14 cellular contexts compared by ENCODE assay signal in genomic region chr12:55995366-55995765, GRCh38. TPM values are rescaled to one million over a fixed set of nuclear protein-coding genes. Genes with fewer than 3 reads are reported as not detected.
DNase-seq lines count a peak whose midpoint lies in the region; ATAC-seq and TF ChIP-seq lines count a peak whose summit lies in the region.
"Had no signal": no experiment of that assay in that cellular context is flagged by ENCODE, and none has a peak within 500 bp of the region (broad histone marks: within the 10 kb centered on the region; RNA-seq: fewer than 3 reads in every experiment).

No MANE protein-coding gene starts in this region.

- peaks cover 6 to 37% (median 26%) of the 10 kb centered on the region in 4 donors for H3K4me1 Mint-ChIP-seq in CD4-positive, CD25-positive, alpha-beta regulatory T cell
- H3K4me1 Mint-ChIP-seq in type B pancreatic cell (ENCODE audit: unreplicated experiment), result peaks cover 14% of the 10 kb centered on the region
- H3K4me1 Mint-ChIP-seq: GM23338 had no signal

- no peak for DNase-seq in CD4-positive, CD25-positive, alpha-beta regulatory T cell
- DNase-seq in hepatocyte (ENCODE audit: low spot score) (no peak), osteoblast (ENCODE audit: insufficient read length, low spot score, missing footprints) (peak; percentile 58), type B pancreatic cell (ENCODE audit: extremely low spot score, unreplicated experiment) (no peak)
- DNase-seq in activated CD4-positive, alpha-beta T cell treated with anti-CD3 and anti-CD28 coated beads for 48 hours, result no peak
- DNase-seq in stimulated activated naive CD4-positive, alpha-beta T cell treated with Interleukin-2 at 50 U/mL for 16 hours (lab: John Stamatoyannopoulos, UW), result no peak
- DNase-seq: NCI-H1436 treated with DMSO at 0.1 percent for 48 hours, SIG-M5 had no signal

- no peaks in the 10 kb centered on the region for H3K27me3 Mint-ChIP-seq in CD4-positive, CD25-positive, alpha-beta regulatory T cell
- H3K27me3 Mint-ChIP-seq in type B pancreatic cell, result no peaks in the 10 kb centered on the region

- no peak overlapping the region for H3K4me3 Mint-ChIP-seq in CD4-positive, CD25-positive, alpha-beta regulatory T cell
- no peak overlapping the region for H3K4me3 Mint-ChIP-seq in type B pancreatic cell

- 81% methylated on average over 8 of the region's 8 CpGs for WGBS in hepatocyte (ENCODE audit: low lambda C conversion rate, missing lambda C conversion rate)

- peaks cover 17% of the 10 kb centered on the region for H3K79me2 ChIP-seq in hepatocyte
- H3K79me2 ChIP-seq in osteoblast (ENCODE audit: insufficient read depth, low read length), result peaks cover 12% of the 10 kb centered on the region

- ATAC-seq in CD4-positive, CD25-positive, alpha-beta regulatory T cell (ENCODE audit: low read depth in 2 of 2), result no peak

- H3K36me3 Mint-ChIP-seq in CD4-positive, CD25-positive, alpha-beta regulatory T cell, result peaks cover 30% of the 10 kb centered on the region
- peaks cover 20% of the 10 kb centered on the region for H3K36me3 Mint-ChIP-seq in type B pancreatic cell

- H3K9me2 ChIP-seq in hepatocyte (replicated peaks; ENCODE audit: insufficient read depth), result no peaks in the 10 kb centered on the region

- TF ChIP-seq CTCF in 22Rv1 (IDR thresholded peaks at IDR 0.05) (no peak), hepatocyte (IDR thresholded peaks at IDR 0.05; ENCODE audit: poor library complexity) (no peak), osteoblast (IDR thresholded peaks at IDR 0.05; ENCODE audit: extremely low read depth, low read depth, low read length) (no peak), type B pancreatic cell (conservative IDR thresholded peaks at IDR 0.05) (no peak)

- H3K9me3 ChIP-seq in CD4-positive, CD25-positive, alpha-beta regulatory T cell (ENCODE audit: control insufficient read depth in 2 of 2, low read length in 2 of 2), result no peaks in the 10 kb centered on the region
- H3K9me3 ChIP-seq in hepatocyte (ENCODE audit: low read depth), result no peaks in the 10 kb centered on the region
- H3K9me3 ChIP-seq in osteoblast (ENCODE audit: low read depth, low read length), result no peaks in the 10 kb centered on the region
- H3K9me3 ChIP-seq: HAP-1 had no signal

- H3K27ac Mint-ChIP-seq in CD4-positive, CD25-positive, alpha-beta regulatory T cell, result peak overlapping the region in 1 of 3 donors; percentile 52
- no peak overlapping the region for H3K27ac Mint-ChIP-seq in type B pancreatic cell
- H3K27ac Mint-ChIP-seq: CD8-positive, alpha-beta T cell; GM23338 had no signal

- H4K20me1 ChIP-seq in hepatocyte (ENCODE audit: insufficient read depth, poor library complexity, severe bottlenecking), result no peaks in the 10 kb centered on the region
- no peaks in the 10 kb centered on the region for H4K20me1 ChIP-seq in osteoblast (ENCODE audit: insufficient read depth, low read length)

- no peak overlapping the region for H3K4me3 ChIP-seq in CD4-positive, CD25-positive, alpha-beta regulatory T cell (ENCODE audit: low read depth, low read length)
- H3K4me3 ChIP-seq in hepatocyte (no peak overlapping the region), osteoblast (ENCODE audit: insufficient read depth, low read length) (no peak overlapping the region)
- H3K4me3 ChIP-seq: BLaER1 treated with 17β-estradiol and CSF1 and Interleukin-3, amounts not matched to agents 10 nM and 100 nM; GM23338; HAP-1 had no signal

- H3K36me3 ChIP-seq in CD4-positive, CD25-positive, alpha-beta regulatory T cell (ENCODE audit: control insufficient read depth, insufficient read depth, low read length), result peaks cover 42% of the 10 kb centered on the region
- no peaks in the 10 kb centered on the region for H3K36me3 ChIP-seq in hepatocyte (replicated peaks; ENCODE audit: insufficient read depth, low read depth)
- H3K36me3 ChIP-seq in osteoblast (ENCODE audit: insufficient read depth, low read length), result peaks cover 43% of the 10 kb centered on the region

- H3K27me3 ChIP-seq in CD4-positive, CD25-positive, alpha-beta regulatory T cell (ENCODE audit: control insufficient read depth, insufficient read depth, low read length), result no peaks in the 10 kb centered on the region
- H3K27me3 ChIP-seq in hepatocyte (no peaks in the 10 kb centered on the region), osteoblast (ENCODE audit: insufficient read depth, low read length) (no peaks in the 10 kb centered on the region)
- H3K27me3 ChIP-seq: BLaER1 treated with 17β-estradiol and CSF1 and Interleukin-3, amounts not matched to agents 10 nM and 100 nM had no signal

- no peak overlapping the region for H2AFZ ChIP-seq in hepatocyte
- H2AFZ ChIP-seq in osteoblast (ENCODE audit: low read length), result no peak overlapping the region
- H2AFZ ChIP-seq: GM23338 had no signal

- no peaks in the 10 kb centered on the region for H3K9me3 Mint-ChIP-seq in CD4-positive, CD25-positive, alpha-beta regulatory T cell
- H3K9me3 Mint-ChIP-seq in type B pancreatic cell, result no peaks in the 10 kb centered on the region
- H3K9me3 Mint-ChIP-seq: CD8-positive, alpha-beta T cell; GM23338 had no signal

- H3K27ac ChIP-seq in 22Rv1 (peak overlapping the region; percentile 97; the same call in 1 of the 2 replicates), hepatocyte (peak overlapping the region; percentile 18), osteoblast (ENCODE audit: low read depth, low read length) (no peak overlapping the region)
- H3K27ac ChIP-seq in CD4-positive, CD25-positive, alpha-beta regulatory T cell (ENCODE audit: insufficient read depth, low read length, poor library complexity, severe bottlenecking), result peak overlapping the region; percentile 50
- H3K27ac ChIP-seq: BLaER1 treated with 17β-estradiol and CSF1 and Interleukin-3, amounts not matched to agents 10 nM and 100 nM; HL-60 had no signal

- H3K4me2 ChIP-seq in hepatocyte (no peak overlapping the region), osteoblast (ENCODE audit: insufficient read depth, low read length) (no peak overlapping the region)
- H3K4me2 ChIP-seq: BLaER1 treated with 17β-estradiol and CSF1 and Interleukin-3, amounts not matched to agents 10 nM and 100 nM; GM23338 had no signal

- H3K4me1 ChIP-seq in CD4-positive, CD25-positive, alpha-beta regulatory T cell (ENCODE audit: control insufficient read depth, insufficient read depth, low read length, poor library complexity, severe bottlenecking), result peaks cover 18% of the 10 kb centered on the region
- H3K4me1 ChIP-seq in hepatocyte (ENCODE audit: insufficient read depth) (peaks cover 3% of the 10 kb centered on the region), osteoblast (ENCODE audit: insufficient read depth, low read length) (peaks cover 14% of the 10 kb centered on the region)
- H3K4me1 ChIP-seq: HAP-1 had no signal

RNA-seq across cellular contexts. Expression of gene SUOX, which starts 1.7 kb away (rescaled TPM):
- 6.9 TPM for total RNA-seq in CD4-positive, CD25-positive, alpha-beta regulatory T cell
- polyA plus RNA-seq in CD4-positive, CD25-positive, alpha-beta regulatory T cell, result 10 to 100 TPM in 1 of 4 donors, 1 to 10 TPM in 3; 2.2 to 10.3 (median 5.9) TPM
- total RNA-seq in hepatocyte, result 26.9 and 30.2 TPM in 2 replicates
- polyA plus RNA-seq in hepatocyte, result 19.7 and 25.6 TPM in 2 replicates
- 12.3 and 13.0 TPM in 2 replicates for total RNA-seq in osteoblast
- total RNA-seq in type B pancreatic cell (ENCODE audit: low replicate concordance), result 28.4 and 34.6 TPM in 2 replicates

RNA-seq across cellular contexts. Expression of gene RAB5B, which starts 21.5 kb away (rescaled TPM):
- total RNA-seq in CD4-positive, CD25-positive, alpha-beta regulatory T cell, result 60.8 TPM
- polyA plus RNA-seq in CD4-positive, CD25-positive, alpha-beta regulatory T cell, result 10 to 100 TPM; 66.8 to 73.4 (median 68.3) TPM
- total RNA-seq in hepatocyte (79.1 and 93.4 TPM in 2 replicates), osteoblast (82.9 and 87.5 TPM in 2 replicates), type B pancreatic cell (ENCODE audit: low replicate concordance) (105 and 131 TPM in 2 replicates)
- polyA plus RNA-seq in hepatocyte, result 101 and 103 TPM in 2 replicates

RNA-seq across cellular contexts. Expression of gene IKZF4, which starts 25.5 kb away (rescaled TPM):
- 22.3 TPM for total RNA-seq in CD4-positive, CD25-positive, alpha-beta regulatory T cell
- polyA plus RNA-seq in CD4-positive, CD25-positive, alpha-beta regulatory T cell, result 1 to 10 TPM; 5.8 to 8.1 (median 6.4) TPM
- total RNA-seq in hepatocyte (1.6 and 6.7 TPM in 2 replicates), osteoblast (1.2 and 2.5 TPM in 2 replicates), type B pancreatic cell (ENCODE audit: low replicate concordance) (6.1 and 21.0 TPM in 2 replicates)
- 3.5 and 5.3 TPM in 2 replicates for polyA plus RNA-seq in hepatocyte

RNA-seq across cellular contexts. Expression of gene CDK2, which starts 28.7 kb away (rescaled TPM):
- total RNA-seq in CD4-positive, CD25-positive, alpha-beta regulatory T cell, result 28.0 TPM
- 10 to 100 TPM in 2 of 4 donors, 1 to 10 TPM in 2; 8.4 to 12.6 (median 10.0) TPM for polyA plus RNA-seq in CD4-positive, CD25-positive, alpha-beta regulatory T cell
- total RNA-seq in hepatocyte (26.6 and 31.1 TPM in 2 replicates), osteoblast (13.0 and 13.4 TPM in 2 replicates), type B pancreatic cell (ENCODE audit: low replicate concordance) (52.8 and 82.8 TPM in 2 replicates)
- polyA plus RNA-seq in hepatocyte, result 23.9 and 25.8 TPM in 2 replicates

RNA-seq across cellular contexts. Expression of gene PMEL, which starts 29.5 kb away (rescaled TPM):
- total RNA-seq in CD4-positive, CD25-positive, alpha-beta regulatory T cell, result 0.69 TPM
- polyA plus RNA-seq in CD4-positive, CD25-positive, alpha-beta regulatory T cell, result under 1 TPM in 3 of 4 donors, not detected in 1; 0.52 to 0.86 (median 0.57) TPM
- 8.6 and 15.3 TPM in 2 replicates for total RNA-seq in hepatocyte
- 27.9 and 34.2 TPM in 2 replicates for polyA plus RNA-seq in hepatocyte
- total RNA-seq in osteoblast, result 0.59 and 0.72 TPM in 2 replicates
- 1.4 and 136 TPM in 2 replicates for total RNA-seq in type B pancreatic cell (ENCODE audit: low replicate concordance)
- total RNA-seq: CD8-positive, alpha-beta T cell had no signal
